In the genomic region with DNA sequence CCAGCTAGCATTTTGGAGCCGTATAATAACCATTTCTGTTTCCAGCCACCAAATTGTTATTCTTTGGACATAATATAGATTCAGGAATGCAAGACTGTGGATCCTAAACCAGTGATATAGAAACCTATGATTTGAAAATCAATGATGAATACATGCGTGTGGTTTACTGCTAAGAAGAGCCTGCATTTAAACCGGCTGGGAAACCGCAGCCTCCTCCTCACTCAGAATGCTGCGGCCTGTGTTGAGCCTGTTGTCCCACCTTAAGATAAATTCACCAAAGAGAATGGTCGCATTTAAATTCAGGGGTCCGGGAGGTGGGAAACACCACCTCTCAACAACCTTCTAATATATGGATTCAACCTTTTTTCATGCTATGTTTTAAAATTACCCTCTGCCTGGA, we compare ENCODE assay signal across 16 cellular contexts.
DNase-seq lines count a peak whose midpoint lies in the region; ATAC-seq, FAIRE-seq and TF ChIP-seq lines count a peak whose summit lies in the region.
"Had no signal": no experiment of that assay in that cellular context is flagged by ENCODE, and none has a peak within 500 bp of the region (broad histone marks: within the 10 kb centered on the region; RNA-seq: fewer than 3 reads in every experiment).

No MANE protein-coding gene starts in this region.

- FAIRE-seq in HepG2 (lab: Jason Lieb, UNC) = no peak
- FAIRE-seq: HTR-8/SVneo, keratinocyte had no signal

- peaks cover 0 to 4% (median 0%) of the 10 kb centered on the region in 4 donors for H3K4me1 ChIP-seq in liver (ENCODE audit: control insufficient read depth in 4 of 4, insufficient read depth in 4 of 4, low read length in 3 of 4)
- no peaks in the 10 kb centered on the region for H3K4me1 ChIP-seq in HepG2 (ENCODE audit: insufficient read depth, low read length)
- H3K4me1 ChIP-seq in Loucy (ENCODE audit: insufficient read depth, low read length, poor library complexity, severe bottlenecking) = peaks cover 76% of the 10 kb centered on the region
- no peaks in the 10 kb centered on the region for H3K4me1 ChIP-seq in uterus

- H3K4me2 ChIP-seq in HepG2 (ENCODE audit: low read depth, low read length) = no peak overlapping the region
- peak overlapping the region; percentile 75 for H3K4me2 ChIP-seq in Loucy (ENCODE audit: low read depth, low read length, poor library complexity, severe bottlenecking)

- POLR2A ChIA-PET in HepG2 (lab: Yijun Ruan, JAX) = no interaction called here

- intact Hi-C loops in HepG2 (cut with micrococcal nuclease; ENCODE audit: unreplicated experiment) (no loop called here), uterus (cut with DNase I; ENCODE audit: low total_unique reads) (no loop called here)

- no peak for TF ChIP-seq CTCF in liver (IDR thresholded peaks at IDR 0.05; ENCODE audit: low read depth, low read length, missing input control)
- no peak for TF ChIP-seq CTCF in HepG2 (CRISPR knock-in tag; IDR thresholded peaks at IDR 0.05)
- TF ChIP-seq CTCF in Loucy (conservative IDR thresholded peaks at IDR 0.05; ENCODE audit: low read length) = no peak
- no peak for TF ChIP-seq CTCF in brain microvascular endothelial cell (IDR thresholded peaks at IDR 0.05; ENCODE audit: low read depth, low read length, missing control alignments)
- TF ChIP-seq CTCF in uterus (IDR thresholded peaks at IDR 0.05) = no peak
- TF ChIP-seq CTCF in GM20000 (IDR thresholded peaks at IDR 0.05; ENCODE audit: extremely low read depth, missing control alignments) = no peak

- H4K20me1 ChIP-seq in HepG2 (ENCODE audit: insufficient read depth, low read length) = no peaks in the 10 kb centered on the region
- no peaks in the 10 kb centered on the region for H4K20me1 ChIP-seq in Loucy (ENCODE audit: insufficient read depth, low read length, poor library complexity, severe bottlenecking)

- TF ChIP-seq EP300 in HepG2 (IDR thresholded peaks at IDR 0.05; ENCODE audit: low read depth in 2 of 2, low read length in 2 of 2) = no peak
- TF ChIP-seq EP300 in HepG2 (CRISPR knock-in tag; IDR thresholded peaks at IDR 0.05; ENCODE audit: borderline replicate concordance) = no peak

- H3K4me3 ChIP-seq in liver (ENCODE audit: low read depth in 1 of 3, low read length in 3 of 3) (no peak overlapping the region), HepG2 (replicated peaks in 1 of 3; ENCODE audit: insufficient read depth in 1 of 3, low read depth in 2 of 3, low read length in 3 of 3) (no peak overlapping the region), Loucy (ENCODE audit: low read length, poor library complexity, severe bottlenecking) (peak overlapping the region; percentile 64), brain microvascular endothelial cell (ENCODE audit: low read depth, low read length) (no peak overlapping the region), uterus (no peak overlapping the region)
- H3K4me3 ChIP-seq: skin epidermis had no signal

- no TSS peak for BruUV-seq in HepG2 (replicated peaks; lab: Mats Ljungman, UMichigan)

- in situ Hi-C loops in HepG2 (cut with HindIII; ENCODE audit: extremely low pct_ligation_motif_present, low pct_unique_long_range_greater_than_20kb) = loop anchor here (10.0 kb wide), 1 partner anchor 1530 kb away; no protein-coding TSS in a partner anchor
- in situ Hi-C loops in brain microvascular endothelial cell (cut with HindIII; ENCODE audit: low pct_ligation_motif_present, low sequenced_read_pairs) = no loop called here

- H3K9ac ChIP-seq in liver (ENCODE audit: low read depth in 1 of 2, low read length in 2 of 2) (no peak overlapping the region), HepG2 (ENCODE audit: insufficient read depth, low read depth, low read length) (no peak overlapping the region), Loucy (ENCODE audit: low read depth, low read length, poor library complexity, severe bottlenecking) (peak overlapping the region; percentile 71)

- WGBS in liver = 77% methylated on average over 7 of the region's 7 CpGs
- 17% methylated on average over 7 of the region's 7 CpGs for WGBS in HepG2 (ENCODE audit: low lambda C conversion rate)

- H3K9me2 ChIP-seq in Loucy (replicated peaks; ENCODE audit: low read depth, low read length) = no peaks in the 10 kb centered on the region

- H3K9me3 ChIP-seq in liver (ENCODE audit: control insufficient read depth in 4 of 4, low read length in 3 of 4) (no peaks in the 10 kb centered on the region), HepG2 (ENCODE audit: low read length) (no peaks in the 10 kb centered on the region), Loucy (ENCODE audit: insufficient read depth, low read depth, low read length) (no peaks in the 10 kb centered on the region), uterus (no peaks in the 10 kb centered on the region)

- H3K27ac ChIP-seq in liver (ENCODE audit: low read depth in 1 of 2, low read length in 2 of 2) = peak overlapping the region; percentile 20 to 26
- no peak overlapping the region for H3K27ac ChIP-seq in HepG2 (ENCODE audit: extremely low read length, insufficient read depth, low read length)
- peak overlapping the region; percentile 12 for H3K27ac ChIP-seq in brain microvascular endothelial cell
- H3K27ac ChIP-seq in uterus = peak overlapping the region; percentile 17 to 79

- peaks cover 15% of the 10 kb centered on the region; the same call in 1 of the 2 replicates for H3F3A ChIP-seq in Loucy (ENCODE audit: low read depth)

- H2AFZ ChIP-seq in HepG2 (ENCODE audit: low read length) (no peak overlapping the region), Loucy (ENCODE audit: low read length) (peak overlapping the region; percentile 56)

- CTCF ChIA-PET in HepG2 (lab: Yijun Ruan, JAX; ENCODE audit: low intra/inter-chr PET ratio, low total read pairs) = no interaction called here

- H3K79me2 ChIP-seq in HepG2 (ENCODE audit: insufficient read depth, low read length) = no peaks in the 10 kb centered on the region
- no peaks in the 10 kb centered on the region for H3K79me2 ChIP-seq in Loucy (ENCODE audit: insufficient read depth, low read length)

- no peaks in the 10 kb centered on the region for H3K36me3 ChIP-seq in liver (ENCODE audit: control insufficient read depth in 4 of 4, insufficient read depth in 3 of 4, low read depth in 1 of 4, low read length in 3 of 4)
- no peaks in the 10 kb centered on the region for H3K36me3 ChIP-seq in HepG2 (replicated peaks in 1 of 2; ENCODE audit: control insufficient read depth in 1 of 2, insufficient read depth in 2 of 2, low read length in 2 of 2)
- H3K36me3 ChIP-seq in Loucy (ENCODE audit: insufficient read depth, low read length) = no peaks in the 10 kb centered on the region
- no peaks in the 10 kb centered on the region for H3K36me3 ChIP-seq in brain microvascular endothelial cell (replicated peaks)
- H3K36me3 ChIP-seq in uterus = no peaks in the 10 kb centered on the region

- no peak for DNase-seq in HepG2 (ENCODE audit: low spot score)
- no peak for DNase-seq in brain microvascular endothelial cell
- DNase-seq in uterus = no peak
- DNase-seq in OCI-M2 (lab: John Stamatoyannopoulos, UW; ENCODE audit: unreplicated experiment) = no peak
- DNase-seq in GM20000 (ENCODE audit: low spot score) = no peak
- DNase-seq in NCI-H2029 (lab: John Stamatoyannopoulos, UW) = no peak
- DNase-seq: activated CD8-positive, alpha-beta memory T cell treated with anti-CD3 and anti-CD28 coated beads, Interleukin-2, amount 10 ng/mL, durations not matched to agents 7 days and 5 days; DMS79; naive thymus-derived CD4-positive, alpha-beta T cell; NCI-H1694 treated with DMSO at 0.1 percent for 48 hours had no signal

- TF ChIP-seq POLR2A in HepG2 (IDR thresholded peaks at IDR 0.05; ENCODE audit: insufficient read depth in 1 of 2, low read depth in 2 of 2, low read length in 2 of 2) (no peak), uterus (IDR thresholded peaks at IDR 0.05) (no peak)

- H3K27me3 ChIP-seq in liver (ENCODE audit: control insufficient read depth in 4 of 4, insufficient read depth in 4 of 4, low read length in 3 of 4) (peaks cover 0 to 4% (median 0%) of the 10 kb centered on the region in 4 donors), HepG2 (ENCODE audit: control insufficient read depth in 1 of 2, insufficient read depth in 2 of 2, low read length in 2 of 2) (peaks cover 0 to 6% of the 10 kb centered on the region in 2 experiments; a peak in 1 of 5 replicates), Loucy (ENCODE audit: insufficient read depth, low read length, poor library complexity, severe bottlenecking) (no peaks in the 10 kb centered on the region), brain microvascular endothelial cell (replicated peaks) (no peaks in the 10 kb centered on the region), uterus (no peaks in the 10 kb centered on the region)

- ATAC-seq in HepG2 = no peak
- ATAC-seq: activated CD8-positive, alpha-beta memory T cell treated with anti-CD3 and anti-CD28 coated beads, Interleukin-2, amount 10 ng/mL, durations not matched to agents 7 days and 5 days; activated naive CD4-positive, alpha-beta T cell treated with anti-CD3 and anti-CD28 coated beads, Interleukin-2, amount 50 U/mL, for 72 hours had no signal

- TF ChIP-seq RAD21 in liver (IDR thresholded peaks at IDR 0.05) (no peak), HepG2 (CRISPR knock-in tag; IDR thresholded peaks at IDR 0.05) (no peak)

TF ChIP-seq in liver, 16 proteins besides CTCF, POLR2A, EP300 and RAD21:
- TF ChIP-seq RXRA (IDR thresholded peaks at IDR 0.05) = no peak
- no peak for TF ChIP-seq HNF4A (conservative IDR thresholded peaks at IDR 0.05)
- no peak for TF ChIP-seq JUND (IDR thresholded peaks at IDR 0.05)
- TF ChIP-seq TAF1 (conservative IDR thresholded peaks at IDR 0.05) = no peak
- TF ChIP-seq GABPA (IDR thresholded peaks at IDR 0.05 in 1 of 2, conservative IDR thresholded peaks at IDR 0.05 in 1 of 2) = no peak

TF ChIP-seq in HepG2, 621 proteins besides CTCF, POLR2A, EP300 and RAD21 (continues in another document):
- TF ChIP-seq THAP11 (CRISPR knock-in tag; IDR thresholded peaks at IDR 0.05) (no peak), ZNF382 (CRISPR knock-in tag; IDR thresholded peaks at IDR 0.05; ENCODE audit: borderline replicate concordance) (no peak), NONO (IDR thresholded peaks at IDR 0.05) (no peak), NONO (CRISPR knock-in tag; conservative IDR thresholded peaks at IDR 0.05) (no peak), ZMAT3 (CRISPR knock-in tag; conservative IDR thresholded peaks at IDR 0.05) (no peak)
- TF ChIP-seq, protein P1, sequence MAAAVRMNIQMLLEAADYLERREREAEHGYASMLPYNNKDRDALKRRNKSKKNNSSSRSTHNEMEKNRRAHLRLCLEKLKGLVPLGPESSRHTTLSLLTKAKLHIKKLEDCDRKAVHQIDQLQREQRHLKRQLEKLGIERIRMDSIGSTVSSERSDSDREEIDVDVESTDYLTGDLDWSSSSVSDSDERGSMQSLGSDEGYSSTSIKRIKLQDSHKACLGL (CRISPR knock-in tag; IDR thresholded peaks at IDR 0.05) = no peak
